ENCODE assay signal across 8 cellular contexts in the genomic region with DNA sequence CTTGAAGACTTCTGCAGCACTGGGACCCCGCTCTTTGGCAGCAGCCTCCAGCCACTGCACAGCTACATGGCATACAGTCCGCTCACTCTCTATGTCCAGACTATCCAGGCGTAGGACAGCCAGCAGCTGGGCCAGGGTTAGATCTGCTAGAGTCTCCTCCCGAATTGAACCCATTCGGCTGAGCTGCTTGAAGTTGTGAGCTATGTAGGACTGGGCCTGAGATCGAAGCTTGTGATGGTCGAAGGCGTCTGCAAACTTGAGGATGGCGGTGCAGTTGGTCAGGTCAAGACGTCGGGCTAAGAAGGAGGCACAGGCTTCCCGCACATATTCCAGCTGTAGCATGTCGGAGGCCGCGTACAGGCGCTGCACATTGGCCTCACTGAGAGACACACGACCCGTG. TPM values are rescaled to one million over a fixed set of nuclear protein-coding genes. Genes with fewer than 3 reads are reported as not detected.
DNase-seq lines count a peak whose midpoint lies in the region; ATAC-seq, FAIRE-seq and TF ChIP-seq lines count a peak whose summit lies in the region.

No MANE protein-coding gene starts in this region.

- H3K4me1 ChIP-seq in GM23248 (ENCODE audit: insufficient read depth) = peaks cover 9% of the 10 kb centered on the region; the same call in 1 of the 2 replicates
- H3K4me1 ChIP-seq in skeletal muscle satellite cell (ENCODE audit: control insufficient read depth, insufficient read depth, low read length) = peaks cover 10% of the 10 kb centered on the region
- H3K4me1 ChIP-seq in small intestine (ENCODE audit: control insufficient read depth in 2 of 2, insufficient read depth in 1 of 2, low read depth in 1 of 2, low read length in 1 of 2) = peaks cover 5 to 6% of the 10 kb centered on the region in 2 donors

- H3K27ac Mint-ChIP-seq in activated B cell treated with CpG ODN at 0.5 μM for 24 hours = peak overlapping the region; percentile 79
- H3K27ac Mint-ChIP-seq in glutamatergic neuron (ENCODE audit: unreplicated experiment) = peak overlapping the region; percentile 95

- WGBS in GM23248 (ENCODE audit: low coverage in 1 of 2, low lambda C conversion rate in 2 of 2, missing lambda C conversion rate in 2 of 2), 2 experiments = 94 to 97% methylated on average over 18 of the region's 18 CpGs
- WGBS in small intestine, 3 donors = 96% methylated on average over 18 of the region's 18 CpGs

- H3K9ac ChIP-seq in GM23248 (peak overlapping the region; percentile 86), skeletal muscle satellite cell (ENCODE audit: low read depth, low read length) (no peak overlapping the region)

- H3K4me3 ChIP-seq in GM23248 (peak overlapping the region; percentile 73), skeletal muscle satellite cell (ENCODE audit: low read length) (peak overlapping the region; percentile 72), small intestine (ENCODE audit: low read depth in 1 of 2, low read length in 2 of 2) (peak overlapping the region in 1 of 2 donors; percentile 80)

- TF ChIP-seq CTCF in activated B cell treated with CpG ODN at 0.5 μM for 24 hours (IDR thresholded peaks at IDR 0.05) (no peak), glutamatergic neuron (IDR thresholded peaks at IDR 0.05; ENCODE audit: partially characterized antibody, unreplicated experiment) (no peak)

- peak overlapping the region; percentile 93 for H3K4me3 Mint-ChIP-seq in activated B cell treated with CpG ODN at 0.5 μM for 24 hours
- H3K4me3 Mint-ChIP-seq in glutamatergic neuron (ENCODE audit: unreplicated experiment) = peak overlapping the region; percentile 93

- peak overlapping the region; percentile 68 for H3K4me2 ChIP-seq in GM23248 (ENCODE audit: unreplicated experiment)
- H3K4me2 ChIP-seq in skeletal muscle satellite cell (ENCODE audit: low read length) = peak overlapping the region; percentile 80

- DNase-seq in GM23248 (no peak), activated B cell treated with CpG ODN at 0.5 μM for 24 hours (no peak), glutamatergic neuron (no peak), small intestine (no peak), KBM-7 (no peak)
- no peak for DNase-seq in activated effector memory CD4-positive, alpha-beta T cell treated with Interleukin-2 at 50 U/mL for 16 hours
- no peak for DNase-seq in activated CD4-positive, alpha-beta T cell treated with anti-CD3 and anti-CD28 coated beads for 1 hour

- H3K9me3 Mint-ChIP-seq in activated B cell treated with CpG ODN at 0.5 μM for 24 hours (no peaks in the 10 kb centered on the region), glutamatergic neuron (ENCODE audit: unreplicated experiment) (peaks cover 3% of the 10 kb centered on the region)

- H3K4me1 Mint-ChIP-seq in activated B cell treated with CpG ODN at 0.5 μM for 24 hours (peaks cover 47% of the 10 kb centered on the region), glutamatergic neuron (ENCODE audit: low read depth, unreplicated experiment) (peaks cover 8% of the 10 kb centered on the region)

- H3K27me3 ChIP-seq in GM23248 (replicated peaks; ENCODE audit: insufficient read depth) = no peaks in the 10 kb centered on the region
- no peaks in the 10 kb centered on the region for H3K27me3 ChIP-seq in skeletal muscle satellite cell (ENCODE audit: control insufficient read depth, insufficient read depth, low read length)
- no peaks in the 10 kb centered on the region for H3K27me3 ChIP-seq in small intestine (ENCODE audit: control insufficient read depth in 2 of 2, insufficient read depth in 2 of 2, low read length in 2 of 2)

- H3K36me3 ChIP-seq in GM23248 (ENCODE audit: low read depth) (no peaks in the 10 kb centered on the region), skeletal muscle satellite cell (ENCODE audit: insufficient read depth, low read length) (no peaks in the 10 kb centered on the region), small intestine (ENCODE audit: control insufficient read depth in 2 of 2, insufficient read depth in 2 of 2, low read length in 2 of 2) (peaks cover 0 to 2% of the 10 kb centered on the region in 2 donors)

- in situ Hi-C loops in GM23248 (cut with MboI) (loop anchor here (10.0 kb wide), 1 partner anchor 109 kb away; no protein-coding TSS in a partner anchor), KBM-7 (cut with MboI; ENCODE audit: low pct_unique_long_range_greater_than_20kb, low sequenced_read_pairs) (no loop called here)

- no peaks in the 10 kb centered on the region for H3K9me2 ChIP-seq in GM23248 (ENCODE audit: insufficient read depth)

- CTCF ChIA-PET in activated B cell treated with CpG ODN at 0.5 μM for 24 hours (lab: Charles Lee) = no interaction called here

- H3K27ac ChIP-seq in GM23248 (peak overlapping the region; percentile 91; the same call in 1 of the 2 replicates), small intestine (ENCODE audit: low read depth in 1 of 2, low read length in 1 of 2) (peak overlapping the region in 1 of 2 donors; percentile 95)

- no peak for ATAC-seq in activated B cell treated with CpG ODN at 0.5 μM for 24 hours (ENCODE audit: low read depth)

- H3K27me3 Mint-ChIP-seq in activated B cell treated with CpG ODN at 0.5 μM for 24 hours (no peaks in the 10 kb centered on the region), glutamatergic neuron (ENCODE audit: unreplicated experiment) (peaks cover 7% of the 10 kb centered on the region)

- no peaks in the 10 kb centered on the region for H4K20me1 ChIP-seq in GM23248 (ENCODE audit: insufficient read depth)

- POLR2A ChIA-PET in activated B cell treated with CpG ODN at 0.5 μM for 24 hours (lab: Charles Lee) = interaction anchor here (2.2 kb wide), 1 partner anchor 61 kb away, joined by 7 read pairs; the partner anchor contains the start of gene KBTBD6

- FAIRE-seq in small intestine (lab: Jason Lieb, UNC) = no peak

- peaks cover 17% of the 10 kb centered on the region for H3K36me3 Mint-ChIP-seq in activated B cell treated with CpG ODN at 0.5 μM for 24 hours (ENCODE audit: low read depth)
- no peaks in the 10 kb centered on the region for H3K36me3 Mint-ChIP-seq in glutamatergic neuron (ENCODE audit: unreplicated experiment)

- intact Hi-C loops in activated B cell treated with CpG ODN at 0.5 μM for 24 hours (cut with micrococcal nuclease) = loop anchor here (10.0 kb wide), 2 partner anchors 271 to 419 kb away; partner anchors contain the start of gene MRPS31

- peak overlapping the region; percentile 98 for H2AFZ ChIP-seq in GM23248

- H3K79me2 ChIP-seq in GM23248 (ENCODE audit: insufficient read depth) = peaks cover 15% of the 10 kb centered on the region; the same call in 1 of the 2 replicates

- H3K9me3 ChIP-seq in GM23248 (ENCODE audit: low read depth) (no peaks in the 10 kb centered on the region), skeletal muscle satellite cell (replicated peaks; ENCODE audit: low read length) (no peaks in the 10 kb centered on the region), small intestine (ENCODE audit: control insufficient read depth, low read depth) (no peaks in the 10 kb centered on the region)

- H3F3A ChIP-seq in GM23248 (ENCODE audit: insufficient read depth) = 0 out of 2 replicates have a peak, but pooled peaks cover 7% of the 10 kb centered on the region

RNA-seq across cellular contexts. Expression of gene KBTBD7, which starts 0.9 kb away (rescaled TPM):
- 4.4 and 4.6 TPM in 2 replicates for total RNA-seq in GM23248 (2014; rRNA removed; shearing (Covaris generic))
- 3.5 and 3.9 TPM in 2 replicates for polyA plus RNA-seq in GM23248 (2016; fragmentation: Nextera tagmentation; extraction: Ambion mirVana)
- total RNA-seq in activated B cell treated with CpG ODN at 0.5 μM for 24 hours = 5.2 and 6.4 TPM in 2 replicates
- total RNA-seq in glutamatergic neuron (ENCODE audit: unreplicated experiment) = 7.2 TPM
- total RNA-seq in skeletal muscle satellite cell (2012; rRNA removed) = 2.8 and 3.7 TPM in 2 replicates
- polyA plus RNA-seq in small intestine = 1 to 10 TPM; 1.1 to 3.4 (median 2.7) TPM
